Comparison of ENCODE assay signal across 18 cellular contexts in the genomic region with DNA sequence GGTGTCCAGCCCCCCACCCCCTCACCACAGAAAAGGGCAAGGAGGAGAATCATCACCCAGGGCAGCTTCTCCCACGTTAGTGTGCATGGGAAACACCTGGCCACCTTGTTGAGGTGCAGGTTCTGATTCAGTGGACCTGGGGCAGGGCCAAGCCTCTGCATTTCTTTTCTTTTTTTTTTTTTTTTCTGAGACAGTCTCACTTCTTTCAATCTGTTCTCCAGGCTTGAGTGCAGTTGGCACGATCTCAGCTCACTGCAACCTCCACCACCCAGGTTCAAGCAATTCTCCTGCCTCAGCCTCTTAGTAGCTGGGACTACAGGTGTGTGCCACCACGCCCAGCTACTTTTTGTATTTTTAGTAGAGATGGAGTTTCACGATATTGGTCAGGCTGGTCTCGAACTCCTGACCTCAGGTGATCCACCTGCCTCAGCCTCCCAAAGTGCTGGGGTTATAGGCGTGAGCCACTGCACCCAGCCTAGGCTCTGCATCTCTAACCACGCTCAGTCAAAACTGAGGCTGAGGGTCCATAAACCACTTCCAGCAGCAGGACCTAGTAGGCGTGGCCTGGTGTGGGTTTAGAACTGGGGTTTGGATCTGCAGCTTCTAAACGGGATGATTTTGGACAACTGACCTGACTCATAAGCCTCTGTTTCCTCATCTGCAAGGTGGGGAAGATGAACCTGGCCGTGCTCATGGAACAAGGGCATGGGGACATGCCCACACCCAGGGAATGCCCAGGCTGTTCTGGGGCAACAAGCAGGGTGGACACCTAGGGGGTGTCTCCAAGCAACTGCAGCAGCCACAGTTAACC. TPM values are rescaled to one million over a fixed set of nuclear protein-coding genes. Genes with fewer than 3 reads are reported as not detected.
DNase-seq lines count a peak whose midpoint lies in the region; ATAC-seq, FAIRE-seq and TF ChIP-seq lines count a peak whose summit lies in the region.
"Had no signal": no experiment of that assay in that cellular context is flagged by ENCODE, and none has a peak within 500 bp of the region (broad histone marks: within the 10 kb centered on the region; RNA-seq: fewer than 3 reads in every experiment).

No MANE protein-coding gene starts in this region.

- H3K4me1 ChIP-seq in H1 (replicated peaks in 1 of 4; ENCODE audit: control insufficient read depth in 3 of 4, insufficient read depth in 4 of 4, low read length in 3 of 4) (peaks cover 0 to 1% (median 0%) of the 10 kb centered on the region in 4 experiments; a peak in 4 of 7 replicates), spleen (peaks cover 0 to 29% (median 8%) of the 10 kb centered on the region in 6 donors)

- H3K4ac ChIP-seq in H1 (replicated peaks; ENCODE audit: insufficient read length, low read depth, low read length), result no peak overlapping the region

- H2BK12ac ChIP-seq in H1 (ENCODE audit: low read depth, low read length), result no peak overlapping the region

- peak overlapping the region; percentile 9; the same call in 1 of the 2 replicates for H4K8ac ChIP-seq in H1 (ENCODE audit: extremely low read depth, insufficient read depth, low read length)

- H2AK5ac ChIP-seq in H1 (ENCODE audit: low read depth, low read length), result no peak overlapping the region

- no peak overlapping the region for H4K5ac ChIP-seq in H1 (ENCODE audit: insufficient read length, low read depth, low read length)

- H3K56ac ChIP-seq in H1 (replicated peaks; ENCODE audit: insufficient read length, low read depth, low read length), result no peak overlapping the region

- intact Hi-C loops in spleen (cut with DNase I; ENCODE audit: low total_unique reads), result no loop called here

- no peaks in the 10 kb centered on the region for H3K79me2 ChIP-seq in H1 (ENCODE audit: control insufficient read depth in 1 of 2, insufficient read depth in 2 of 2, low read length in 2 of 2)

- H4K91ac ChIP-seq in H1 (replicated peaks; ENCODE audit: insufficient read length, low read length), result no peak overlapping the region

- POLR2A ChIA-PET in H1 (lab: Charles Lee; ENCODE audit: partially characterized antibody), result interaction anchor here (1.2 to 4.2 kb wide), 4 partner anchors 12 to 47 kb away, joined by 3 to 20 read pairs (median 5); no protein-coding TSS in a partner anchor

- H3K23ac ChIP-seq in H1 (ENCODE audit: insufficient read length), result no peak overlapping the region

- TF ChIP-seq CTCF in H1 (IDR thresholded peaks at IDR 0.05; ENCODE audit: control extremely low read depth in 1 of 3, insufficient read depth in 1 of 3, low read depth in 1 of 3, low read length in 3 of 3), result no peak
- no peak for TF ChIP-seq CTCF in spleen (IDR thresholded peaks at IDR 0.05 in 8 of 11, conservative IDR thresholded peaks at IDR 0.05 in 3 of 11)

- H3K4me3 ChIP-seq in H1 (ENCODE audit: extremely low read depth in 1 of 4, insufficient read depth in 2 of 4, low read depth in 3 of 4, low read length in 4 of 4) (no peak overlapping the region), spleen (no peak overlapping the region)
- H3K4me3 ChIP-seq: Peyer's patch had no signal

- H3K18ac ChIP-seq in H1 (ENCODE audit: extremely low read depth, low read length), result no peak overlapping the region

- no peak overlapping the region for H3K4me2 ChIP-seq in H1 (ENCODE audit: insufficient read depth in 1 of 2, low read depth in 2 of 2, low read length in 2 of 2)

- H2BK120ac ChIP-seq in H1 (replicated peaks; ENCODE audit: low read depth, low read length), result no peak overlapping the region

- no peaks in the 10 kb centered on the region for H3K79me1 ChIP-seq in H1 (ENCODE audit: low read depth, low read length)

- H3K27me3 ChIP-seq in H1 (replicated peaks in 1 of 4; ENCODE audit: control insufficient read depth in 3 of 4, extremely low read depth in 1 of 4, insufficient read depth in 3 of 4, low read length in 3 of 4) (no peaks in the 10 kb centered on the region), spleen (replicated peaks in 1 of 7) (peaks cover 0 to 11% (median 0%) of the 10 kb centered on the region in 7 donors)
- H3K27me3 ChIP-seq: Peyer's patch had no signal

- no peak for ATAC-seq in GM21360 (IDR thresholded peaks at IDR 0.05; ENCODE audit: unreplicated experiment)

- no peak overlapping the region for H3K27ac ChIP-seq in H1 (ENCODE audit: low read depth, low read length)
- H3K27ac ChIP-seq in spleen, result no peak overlapping the region
- H3K27ac ChIP-seq: Peyer's patch had no signal

- no peak overlapping the region for H2BK20ac ChIP-seq in H1 (ENCODE audit: low read length)

- H3K9me3 ChIP-seq in H1 (ENCODE audit: insufficient read depth in 2 of 2, low read depth in 1 of 2, low read length in 1 of 2), result no peaks in the 10 kb centered on the region
- H3K9me3 ChIP-seq in spleen, result no peaks in the 10 kb centered on the region
- H3K9me3 ChIP-seq: Peyer's patch had no signal

- H4K20me1 ChIP-seq in H1 (replicated peaks in 1 of 2; ENCODE audit: control insufficient read depth in 1 of 2, insufficient read depth in 2 of 2, low read length in 2 of 2), result no peaks in the 10 kb centered on the region

- H3K36me3 ChIP-seq in H1 (ENCODE audit: control insufficient read depth in 2 of 4, insufficient read depth in 4 of 4, low read length in 3 of 4) (no peaks in the 10 kb centered on the region), spleen (no peaks in the 10 kb centered on the region)
- H3K36me3 ChIP-seq: Peyer's patch had no signal

- FAIRE-seq in H1 (lab: Jason Lieb, UNC), result no peak
- FAIRE-seq: D721Med had no signal

- H3K23me2 ChIP-seq in H1 (ENCODE audit: low read depth, low read length), result no peaks in the 10 kb centered on the region

- no peak overlapping the region for H3K9ac ChIP-seq in H1 (replicated peaks in 1 of 4; ENCODE audit: extremely low read depth in 1 of 4, low read depth in 3 of 4, low read length in 3 of 4)

- no peak overlapping the region for H3K14ac ChIP-seq in H1 (ENCODE audit: insufficient read length)

- WGBS in H1 (ENCODE audit: extremely low coverage in 1 of 2, insufficient coverage in 1 of 2, insufficient read length in 1 of 2, insufficient replicate concordance in 2 of 2, low coverage in 1 of 2, low lambda C conversion rate in 2 of 2, missing lambda C conversion rate in 1 of 2), 2 experiments, result 85% methylated on average over 9 of the region's 10 CpGs; no CpG with 5 or more reads in 1 of the 2 experiments
- WGBS in spleen, 5 donors, result 72 to 80% (median 78%) methylated on average over 7 to 10 of the region's 10 CpGs

- H2AFZ ChIP-seq in H1 (ENCODE audit: low read length), result no peak overlapping the region

- DNase-seq in activated CD8-positive, alpha-beta memory T cell treated with anti-CD3 and anti-CD28 coated beads for 24 hours, result peak; percentile 55
- no peak for DNase-seq in activated CD8-positive, alpha-beta memory T cell treated with anti-CD3 and anti-CD28 coated beads, Interleukin-2, amount 50 U/mL, for 4 hours
- peak; percentile 38 for DNase-seq in DMS79 treated with DMSO at 0.1 percent for 48 hours (lab: John Stamatoyannopoulos, UW)
- no peak for DNase-seq in H1 (ENCODE audit: low read depth in 1 of 2, low spot score in 2 of 2)
- peak; percentile 27 for DNase-seq in spleen
- DNase-seq in kidney tubule cell (ENCODE audit: low spot score), result no peak
- no peak for DNase-seq in HT-29 (ENCODE audit: low spot score)
- DNase-seq: AML-193; CD4-positive, alpha-beta memory T cell; EL; H9; NCI-H187 treated with DMSO at 0.1 percent for 48 hours; SHP77 treated with DMSO at 0.1 percent for 48 hours had no signal

- H2BK5ac ChIP-seq in H1 (ENCODE audit: low read depth, low read length), result no peak overlapping the region

- no peak for TF ChIP-seq EP300 in H1 (IDR thresholded peaks at IDR 0.05; ENCODE audit: borderline replicate concordance in 1 of 2, low read depth in 2 of 2, low read length in 2 of 2)

- no peak for TF ChIP-seq RAD21 in H1 (IDR thresholded peaks at IDR 0.05 in 1 of 2, conservative IDR thresholded peaks at IDR 0.05 in 1 of 2; ENCODE audit: low read depth in 2 of 2, low read length in 2 of 2)

- CTCF ChIA-PET in H1 (lab: Charles Lee; ENCODE audit: partially characterized antibody), result interaction anchor here (0.6 to 5.6 kb wide), 15 partner anchors 12 to 146 kb away, joined by 3 to 37 read pairs (median 4); a partner anchor contains a TSS

- TF ChIP-seq POLR2A in H1 (IDR thresholded peaks at IDR 0.05; ENCODE audit: control extremely low read depth in 1 of 2, low read depth in 2 of 2, low read length in 2 of 2) (no peak), spleen (IDR thresholded peaks at IDR 0.05) (no peak)

- no peak overlapping the region for H2BK15ac ChIP-seq in H1 (ENCODE audit: low read length)

RNA-seq across cellular contexts. Expression of a gene that starts 0.7 kb away (rescaled TPM):
- not detected in 2 replicates for total RNA-seq in H1 (2021; fragmentation: NEBNext Ultra II Directional; extraction: Animal tissue kit (Norgen Biotek cat#: 25700))
- polyA plus RNA-seq in H1 (2011; rRNA removed) (0.16 TPM in 1 of 2 replicates, not detected in the other), spleen (under 1 TPM in 2 of 3 donors, not detected in 1; 0.05 to 0.07 TPM)
- polyA plus RNA-seq in H1 (2011; cell fraction: cytosol; rRNA removed), result not detected
- polyA plus RNA-seq in H1 (2011; cell fraction: nucleus; rRNA removed), result not detected
- polyA plus RNA-seq in H1 (2012, experiment 1 of 2), result not detected in 4 replicates
- not detected for polyA plus RNA-seq in H1 (2012, experiment 2 of 2)
- not detected for polyA plus RNA-seq in H1 (2013, experiment 1 of 2)
- not detected for polyA plus RNA-seq in H1 (2013, experiment 2 of 2)
- not detected in 2 replicates for polyA minus RNA-seq in H1 (2011; rRNA and poly(A)+ RNA removed)
- not detected for polyA minus RNA-seq in H1 (2011; cell fraction: cytosol; rRNA and poly(A)+ RNA removed)
- not detected for polyA minus RNA-seq in H1 (2011; cell fraction: nucleus; rRNA and poly(A)+ RNA removed)
- total RNA-seq in spleen, result not detected
- total RNA-seq in HT-29 (2014; rRNA removed; shearing (Covaris generic)), result not detected in 2 replicates
- total RNA-seq: A673, H9, NCI-H460 had no signal

RNA-seq across cellular contexts. Expression of a gene that starts 12.3 kb away (rescaled TPM):
- total RNA-seq in H1 (2021; fragmentation: NEBNext Ultra II Directional; extraction: Animal tissue kit (Norgen Biotek cat#: 25700)), result 0.11 TPM in 1 of 2 replicates, not detected in the other
- polyA plus RNA-seq in H1 (2011; rRNA removed) (0.20 and 0.25 TPM in 2 replicates), spleen (under 1 TPM; 0.10 to 0.22 (median 0.14) TPM)
- 0.08 TPM for polyA plus RNA-seq in H1 (2011; cell fraction: cytosol; rRNA removed)
- polyA plus RNA-seq in H1 (2011; cell fraction: nucleus; rRNA removed), result 0.51 TPM
- 0.09 to 0.24 TPM (median 0.21 TPM) in 3 of 4 replicates, not detected in the other for polyA plus RNA-seq in H1 (2012, experiment 1 of 2)
- polyA plus RNA-seq in H1 (2012, experiment 2 of 2), result 0.05 TPM
- polyA plus RNA-seq in H1 (2013, experiment 1 of 2), result 0.06 TPM
- 0.11 TPM for polyA plus RNA-seq in H1 (2013, experiment 2 of 2)
- 0.10 TPM in 1 of 2 replicates, not detected in the other for polyA minus RNA-seq in H1 (2011; rRNA and poly(A)+ RNA removed)
- polyA minus RNA-seq in H1 (2011; cell fraction: cytosol; rRNA and poly(A)+ RNA removed), result not detected
- polyA minus RNA-seq in H1 (2011; cell fraction: nucleus; rRNA and poly(A)+ RNA removed), result not detected
- total RNA-seq in spleen, result 1 to 10 TPM in 1 of 7 donors, under 1 TPM in 5, not detected in 1; 0.16 to 1.1 (median 0.48) TPM
- total RNA-seq in HT-29 (2014; rRNA removed; shearing (Covaris generic)), result 0.41 TPM in 1 of 2 replicates, not detected in the other
- total RNA-seq: H9, NCI-H460 had no signal

RNA-seq across cellular contexts. Expression of a gene that starts 26.2 kb away (rescaled TPM):
- total RNA-seq in H1 (2021; fragmentation: NEBNext Ultra II Directional; extraction: Animal tissue kit (Norgen Biotek cat#: 25700)), result 76.4 and 77.1 TPM in 2 replicates
- polyA plus RNA-seq in H1 (2011; rRNA removed), result 37.7 and 55.6 TPM in 2 replicates
- 40.1 TPM for polyA plus RNA-seq in H1 (2011; cell fraction: cytosol; rRNA removed)
- polyA plus RNA-seq in H1 (2011; cell fraction: nucleus; rRNA removed), result 113 TPM
- polyA plus RNA-seq in H1 (2012, experiment 1 of 2), result 53.8 to 65.2 TPM (median 57.5 TPM) in 4 replicates
- polyA plus RNA-seq in H1 (2012, experiment 2 of 2), result 68.7 TPM
- polyA plus RNA-seq in H1 (2013, experiment 1 of 2), result 53.1 TPM
- polyA plus RNA-seq in H1 (2013, experiment 2 of 2), result 54.7 TPM
- polyA minus RNA-seq in H1 (2011; rRNA and poly(A)+ RNA removed), result 16.5 and 24.7 TPM in 2 replicates
- 25.7 TPM for polyA minus RNA-seq in H1 (2011; cell fraction: cytosol; rRNA and poly(A)+ RNA removed)
- polyA minus RNA-seq in H1 (2011; cell fraction: nucleus; rRNA and poly(A)+ RNA removed), result 23.8 TPM
- 10 to 100 TPM in 6 of 7 donors, 1 to 10 TPM in 1; 8.3 to 21.6 (median 11.3) TPM for total RNA-seq in spleen
- polyA plus RNA-seq in spleen, result 10 to 100 TPM in 2 of 3 donors, 1 to 10 TPM in 1; 7.6 to 15.4 (median 13.3) TPM
- total RNA-seq in HT-29 (2014; rRNA removed; shearing (Covaris generic)), result 56.4 and 60.6 TPM in 2 replicates

RNA-seq across cellular contexts. Expression of a gene that starts 38.3 kb away (rescaled TPM):
- 140 and 141 TPM in 2 replicates for total RNA-seq in H1 (2021; fragmentation: NEBNext Ultra II Directional; extraction: Animal tissue kit (Norgen Biotek cat#: 25700))
- polyA plus RNA-seq in H1 (2011; rRNA removed) (107 and 176 TPM in 2 replicates), spleen (10 to 100 TPM; 65.2 to 76.7 (median 66.4) TPM)
- polyA plus RNA-seq in H1 (2011; cell fraction: cytosol; rRNA removed), result 94.9 TPM
- 102 TPM for polyA plus RNA-seq in H1 (2011; cell fraction: nucleus; rRNA removed)
- polyA plus RNA-seq in H1 (2012, experiment 1 of 2), result 108 to 174 TPM (median 157 TPM) in 4 replicates
- polyA plus RNA-seq in H1 (2012, experiment 2 of 2), result 112 TPM
- polyA plus RNA-seq in H1 (2013, experiment 1 of 2), result 81.8 TPM
- 81.3 TPM for polyA plus RNA-seq in H1 (2013, experiment 2 of 2)
- 50.2 and 71.6 TPM in 2 replicates for polyA minus RNA-seq in H1 (2011; rRNA and poly(A)+ RNA removed)
- 50.9 TPM for polyA minus RNA-seq in H1 (2011; cell fraction: cytosol; rRNA and poly(A)+ RNA removed)
- polyA minus RNA-seq in H1 (2011; cell fraction: nucleus; rRNA and poly(A)+ RNA removed), result 63.9 TPM
- 10 to 100 TPM; 58.7 to 81.1 (median 73.4) TPM for total RNA-seq in spleen
- total RNA-seq in HT-29 (2014; rRNA removed; shearing (Covaris generic)), result 144 and 152 TPM in 2 replicates

RNA-seq across cellular contexts. Expression of a gene that starts 45.9 kb away (rescaled TPM):
- 30.3 and 30.7 TPM in 2 replicates for total RNA-seq in H1 (2021; fragmentation: NEBNext Ultra II Directional; extraction: Animal tissue kit (Norgen Biotek cat#: 25700))
- polyA plus RNA-seq in H1 (2011; rRNA removed) (27.3 and 29.9 TPM in 2 replicates), spleen (10 to 100 TPM; 53.6 to 84.7 (median 84.5) TPM)
- polyA plus RNA-seq in H1 (2011; cell fraction: cytosol; rRNA removed), result 18.1 TPM
- polyA plus RNA-seq in H1 (2011; cell fraction: nucleus; rRNA removed), result 20.8 TPM
- 18.4 to 34.3 TPM (median 29.4 TPM) in 4 replicates for polyA plus RNA-seq in H1 (2012, experiment 1 of 2)
- polyA plus RNA-seq in H1 (2012, experiment 2 of 2), result 41.0 TPM
- polyA plus RNA-seq in H1 (2013, experiment 1 of 2), result 58.8 TPM
- 66.2 TPM for polyA plus RNA-seq in H1 (2013, experiment 2 of 2)
- polyA minus RNA-seq in H1 (2011; rRNA and poly(A)+ RNA removed), result 12.3 and 12.4 TPM in 2 replicates
- 6.8 TPM for polyA minus RNA-seq in H1 (2011; cell fraction: cytosol; rRNA and poly(A)+ RNA removed)
- polyA minus RNA-seq in H1 (2011; cell fraction: nucleus; rRNA and poly(A)+ RNA removed), result 6.0 TPM
- total RNA-seq in spleen, result 100 to 1,000 TPM in 6 of 7 donors, 10 to 100 TPM in 1; 82.1 to 125 (median 109) TPM
- total RNA-seq in HT-29 (2014; rRNA removed; shearing (Covaris generic)), result 96.5 and 102 TPM in 2 replicates

Comparison
In these comparisons a context has a peak if more than half of its experiments do, and no peak if none do; other contexts are left out.
1. DNase-seq: peak in activated CD8-positive, alpha-beta memory T cell treated with anti-CD3 and anti-CD28 coated beads for 24 hours (single experiment), DMS79 treated with DMSO at 0.1 percent for 48 hours (single experiment) and spleen (single experiment); none in activated CD8-positive, alpha-beta memory T cell treated with anti-CD3 and anti-CD28 coated beads, Interleukin-2, amount 50 U/mL, for 4 hours (single experiment), H1 (0 of 2), kidney tubule cell (single experiment) and HT-29 (single experiment).